ENCODE assay signal across 10 cellular contexts in genomic region chr2:60818272-60818671, GRCh38.
DNase-seq lines count a peak whose midpoint lies in the region; ATAC-seq and TF ChIP-seq lines count a peak whose summit lies in the region.
"Had no signal": no experiment of that assay in that cellular context is flagged by ENCODE, and none has a peak within 500 bp of the region (broad histone marks: within the 10 kb centered on the region; RNA-seq: fewer than 3 reads in every experiment).

No MANE protein-coding gene starts in this region.

- H3K36me3 Mint-ChIP-seq in T-helper 2 cell treated with Interferon-gamma antibody and Interleukin-4, amounts not matched to agents 5 μg/mL and 100 μg/mL, for 36 hours (ENCODE audit: low read depth): peaks cover 2% of the 10 kb centered on the region

- TF ChIP-seq CTCF in GM10266 (IDR thresholded peaks at IDR 0.05; ENCODE audit: control insufficient read depth, insufficient read depth, low read depth, missing control alignments) (peak; percentile 43), cardiac fibroblast (IDR thresholded peaks at IDR 0.05; ENCODE audit: low read depth, low read length) (peak; percentile 21)

- peaks cover 7% of the 10 kb centered on the region for H3K9me3 Mint-ChIP-seq in T-helper 2 cell treated with Interferon-gamma antibody and Interleukin-4, amounts not matched to agents 5 μg/mL and 100 μg/mL, for 36 hours

- H3K27ac Mint-ChIP-seq in T-helper 2 cell treated with Interferon-gamma antibody and Interleukin-4, amounts not matched to agents 5 μg/mL and 100 μg/mL, for 36 hours: peak overlapping the region; percentile 68

- DNase-seq in GM10266 (ENCODE audit: extremely low spot score) (peak; percentile 31), cardiac fibroblast (ENCODE audit: low read depth in 2 of 2) (peak in 1 of 2 donors; percentile 28), SW480 (ENCODE audit: low spot score) (no peak), substantia nigra (lab: John Stamatoyannopoulos, UW) (no peak), DMS79 (lab: John Stamatoyannopoulos, UW) (no peak)
- DNase-seq in T-helper 2 cell treated with Interferon-gamma antibody and Interleukin-4, amounts not matched to agents 5 μg/mL and 100 μg/mL, for 36 hours (ENCODE audit: low spot score): peak; percentile 59
- DNase-seq in stimulated activated CD4-positive, alpha-beta T cell treated with anti-CD3 and anti-CD28 coated beads, Interleukin-15, amount 100 ng/mL, for 48 hours (ENCODE audit: low read depth in 2 of 2): peak; percentile 43 to 47
- DNase-seq: gastrocnemius medialis, SW 1271 had no signal

- H3K4me1 Mint-ChIP-seq in T-helper 2 cell treated with Interferon-gamma antibody and Interleukin-4, amounts not matched to agents 5 μg/mL and 100 μg/mL, for 36 hours (ENCODE audit: low read depth): peaks cover 20% of the 10 kb centered on the region

- no peaks in the 10 kb centered on the region for H3K27me3 Mint-ChIP-seq in T-helper 2 cell treated with Interferon-gamma antibody and Interleukin-4, amounts not matched to agents 5 μg/mL and 100 μg/mL, for 36 hours (ENCODE audit: low read depth)

- no peak overlapping the region for H3K4me3 ChIP-seq in cardiac fibroblast (replicated peaks in 1 of 2; ENCODE audit: low read depth in 2 of 2, low read length in 2 of 2)
- H3K4me3 ChIP-seq: gastrocnemius medialis had no signal

- ATAC-seq in GM21723 (IDR thresholded peaks at IDR 0.05; ENCODE audit: unreplicated experiment): no peak
- ATAC-seq: gastrocnemius medialis had no signal

- H3K27ac ChIP-seq in substantia nigra (ENCODE audit: low read depth, low read length, poor library complexity, severe bottlenecking): no peak overlapping the region
- H3K27ac ChIP-seq: gastrocnemius medialis had no signal

- no peak overlapping the region for H3K4me3 Mint-ChIP-seq in T-helper 2 cell treated with Interferon-gamma antibody and Interleukin-4, amounts not matched to agents 5 μg/mL and 100 μg/mL, for 36 hours

Comparison
In these comparisons a context has a peak if more than half of its experiments do, and no peak if none do; other contexts are left out.
1. DNase-seq: peak in GM10266 (single experiment), T-helper 2 cell treated with Interferon-gamma antibody and Interleukin-4, amounts not matched to agents 5 μg/mL and 100 μg/mL, for 36 hours (single experiment) and stimulated activated CD4-positive, alpha-beta T cell treated with anti-CD3 and anti-CD28 coated beads, Interleukin-15, amount 100 ng/mL, for 48 hours (2 of 2); none in SW480 (single experiment), substantia nigra (0 of 49) and DMS79 (single experiment).